In genomic region chr15:70023769-70024491, GRCh38 we compare ENCODE assay signal across 8 cellular contexts.
DNase-seq lines count a peak whose midpoint lies in the region; ATAC-seq and TF ChIP-seq lines count a peak whose summit lies in the region.

No MANE protein-coding gene starts in this region.

- no peak overlapping the region for H3K4me3 ChIP-seq in epithelial cell of esophagus (ENCODE audit: low read length)

- no peak for TF ChIP-seq CTCF in epithelial cell of esophagus (IDR thresholded peaks at IDR 0.05; ENCODE audit: insufficient read depth, low read depth, low read length, missing control alignments)
- TF ChIP-seq CTCF in GM20000 (IDR thresholded peaks at IDR 0.05; ENCODE audit: extremely low read depth, missing control alignments) = no peak

- no peak for ATAC-seq in GM21447 (IDR thresholded peaks at IDR 0.05; ENCODE audit: unreplicated experiment)
- ATAC-seq in HG03280 (IDR thresholded peaks at IDR 0.05; ENCODE audit: unreplicated experiment) = no peak

- DNase-seq in DMS79 (lab: John Stamatoyannopoulos, UW) (peak; percentile 15), NCI-H2107 (lab: John Stamatoyannopoulos, UW) (peak; percentile 12), epithelial cell of esophagus (ENCODE audit: low read depth) (peak; percentile 64), pons (ENCODE audit: low spot score) (peak; percentile 31), GM20000 (ENCODE audit: low spot score) (no peak), glomerular visceral epithelial cell (ENCODE audit: extremely low spot score) (no peak)

Comparison
In these comparisons a context has a peak if more than half of its experiments do, and no peak if none do; other contexts are left out.
1. DNase-seq: peak in DMS79 (single experiment), NCI-H2107 (single experiment), epithelial cell of esophagus (single experiment) and pons (single experiment); none in GM20000 (single experiment) and glomerular visceral epithelial cell (single experiment).